20 cellular contexts compared by ENCODE assay signal in the genomic region with DNA sequence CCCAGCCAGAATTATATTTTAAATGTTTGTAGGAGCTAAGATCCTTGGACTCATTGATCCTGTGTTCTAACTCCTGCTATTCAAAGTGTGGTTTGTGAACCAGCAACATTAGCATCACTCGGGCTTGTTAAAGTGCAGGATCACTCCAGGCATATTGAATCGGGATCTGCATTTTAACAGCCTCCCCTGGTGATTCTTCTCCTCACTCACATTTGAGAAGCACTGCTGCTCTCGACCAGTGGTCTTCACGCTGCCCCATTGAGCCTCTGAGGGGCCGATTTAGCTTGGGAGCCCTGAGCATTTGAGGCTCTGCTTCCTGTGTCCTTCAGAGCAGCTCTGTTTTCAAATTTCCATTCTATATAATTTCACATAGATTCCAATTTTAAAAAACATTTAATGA.
"Had no signal": no experiment of that assay in that cellular context is flagged by ENCODE, and none has a peak within 500 bp of the region (broad histone marks: within the 10 kb centered on the region; RNA-seq: fewer than 3 reads in every experiment).

No MANE protein-coding gene starts in this region.

- ATAC-seq: foreskin keratinocyte, left lobe of liver, lower lobe of right lung had no signal

- DNase-seq: erythroblast; foreskin keratinocyte; head of caudate nucleus; hypothalamus; kidney glomerular epithelial cell; lower lobe of right lung; midbrain; psoas muscle; retina; stimulated activated CD4-positive, alpha-beta T cell treated with anti-CD3 and anti-CD28 coated beads, Interleukin-12 subunit alpha, Interleukin-12 subunit beta, amount 100 ng/mL, for 4 hours; stimulated activated naive CD4-positive, alpha-beta T cell; stomach; substantia nigra; trophoblast cell had no signal

- H3K27me3 Mint-ChIP-seq: memory B cell had no signal

- H3K4me3 Mint-ChIP-seq: memory B cell, nephron had no signal

- H3K27ac ChIP-seq: foreskin keratinocyte, lower lobe of right lung, parathyroid adenoma, psoas muscle, sigmoid colon, skin epidermis, stomach had no signal

- H3K9me3 Mint-ChIP-seq: memory B cell, nephron had no signal

- H3K9ac ChIP-seq: parathyroid adenoma had no signal

- H3K4me1 ChIP-seq: foreskin keratinocyte, lower lobe of right lung, parathyroid adenoma, sigmoid colon, stomach had no signal

- H3K27me3 ChIP-seq: foreskin keratinocyte, sigmoid colon, stomach had no signal

- H3K4me3 ChIP-seq: lower lobe of right lung, psoas muscle, sigmoid colon, skin epidermis, stomach had no signal

- H3K9me3 ChIP-seq: lower lobe of right lung, psoas muscle, sigmoid colon, stomach had no signal

- H3K27ac Mint-ChIP-seq: memory B cell, nephron had no signal
